In the genomic region with DNA sequence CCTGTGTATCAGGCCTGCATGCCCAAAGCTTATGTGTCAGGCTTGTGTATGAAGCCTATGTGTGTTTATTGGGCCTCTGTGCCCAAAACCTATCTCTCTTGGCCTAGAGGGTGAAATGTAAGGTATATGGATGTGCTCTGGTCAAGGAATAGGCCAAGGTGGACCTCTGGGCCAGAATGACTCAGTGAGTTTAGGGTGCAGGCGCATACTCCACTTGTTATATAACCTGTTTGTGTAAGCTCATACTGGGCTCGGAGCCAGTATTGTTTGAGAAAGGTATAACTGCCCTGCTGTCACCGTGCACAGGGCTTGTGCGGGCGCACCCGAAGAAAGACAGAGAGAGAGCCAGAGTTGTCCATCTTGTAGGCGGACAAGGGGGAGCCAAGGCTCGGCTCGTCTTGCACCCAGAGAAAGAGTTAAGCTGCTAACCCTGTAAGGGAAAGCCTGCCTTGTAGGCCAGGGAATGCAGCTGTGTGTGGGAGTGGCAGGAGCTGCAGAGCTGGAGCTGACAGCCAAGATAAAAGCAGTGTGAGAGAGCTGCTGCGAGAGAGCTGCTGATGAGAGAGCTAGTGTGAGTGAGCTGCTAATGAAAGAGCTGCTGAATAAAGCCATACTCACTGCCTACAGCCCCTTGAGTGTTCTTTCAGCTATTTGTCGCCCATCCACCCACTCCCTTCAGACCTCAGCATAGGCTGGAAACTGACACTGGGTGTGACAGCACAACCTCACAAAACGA, we compare ENCODE assay signal across 1 cellular context.
TF ChIP-seq lines count a peak whose summit lies in the region.

No MANE protein-coding gene starts in this region.

TF ChIP-seq in IMR-90, 13 proteins besides CTCF, POLR2A, EP300 and RAD21 (continued from another document):
- TF ChIP-seq CHD1 (IDR thresholded peaks at IDR 0.05; ENCODE audit: low read depth, low read length) (no peak), MXI1 (IDR thresholded peaks at IDR 0.05; ENCODE audit: borderline replicate concordance, low read depth, low read length) (no peak), FOS (IDR thresholded peaks at IDR 0.05; ENCODE audit: low read depth, low read length) (no peak), MAFK (IDR thresholded peaks at IDR 0.05; ENCODE audit: low read depth, low read length) (no peak), NFE2L2 (IDR thresholded peaks at IDR 0.05; ENCODE audit: low read depth, low read length) (no peak), BHLHE40 (IDR thresholded peaks at IDR 0.05; ENCODE audit: low read depth, low read length) (no peak), SMC3 (IDR thresholded peaks at IDR 0.05; ENCODE audit: low read depth, low read length) (no peak), MAZ (IDR thresholded peaks at IDR 0.05; ENCODE audit: borderline replicate concordance, low read depth, low read length) (no peak), USF2 (IDR thresholded peaks at IDR 0.05; ENCODE audit: low read depth, low read length) (no peak), CEBPB (IDR thresholded peaks at IDR 0.05; ENCODE audit: low read depth, low read length) (no peak)
- TF ChIP-seq, protein P1, sequence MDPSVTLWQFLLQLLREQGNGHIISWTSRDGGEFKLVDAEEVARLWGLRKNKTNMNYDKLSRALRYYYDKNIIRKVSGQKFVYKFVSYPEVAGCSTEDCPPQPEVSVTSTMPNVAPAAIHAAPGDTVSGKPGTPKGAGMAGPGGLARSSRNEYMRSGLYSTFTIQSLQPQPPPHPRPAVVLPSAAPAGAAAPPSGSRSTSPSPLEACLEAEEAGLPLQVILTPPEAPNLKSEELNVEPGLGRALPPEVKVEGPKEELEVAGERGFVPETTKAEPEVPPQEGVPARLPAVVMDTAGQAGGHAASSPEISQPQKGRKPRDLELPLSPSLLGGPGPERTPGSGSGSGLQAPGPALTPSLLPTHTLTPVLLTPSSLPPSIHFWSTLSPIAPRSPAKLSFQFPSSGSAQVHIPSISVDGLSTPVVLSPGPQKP (IDR thresholded peaks at IDR 0.05; ENCODE audit: borderline replicate concordance, low read depth, low read length) = no peak
